In genomic region chr2:75512455-75513212, GRCh38 we compare ENCODE assay signal across 24 cellular contexts. TPM values are rescaled to one million over a fixed set of nuclear protein-coding genes. Genes with fewer than 3 reads are reported as not detected.
"Had no signal": no experiment of that assay in that cellular context is flagged by ENCODE, and none has a peak within 500 bp of the region (broad histone marks: within the 10 kb centered on the region; RNA-seq: fewer than 3 reads in every experiment).

No MANE protein-coding gene starts in this region.

- H2AFZ ChIP-seq: hepatocyte, parathyroid adenoma had no signal

- H3K4me3 Mint-ChIP-seq: endodermal cell; naive B cell; nephron; stimulated activated naive B cell treated with anti-CD40 and anti-IgM and Interleukin-4, amounts not matched to agents 10 μg/mL and 1 μg/mL and 100 μg/mL, for 72 hours; stimulated activated naive CD8-positive, alpha-beta T cell treated with anti-CD3 and anti-CD28 coated beads, Interleukin-15, amount 100 ng/mL, for 72 hours had no signal

- H3K27me3 Mint-ChIP-seq: stimulated activated naive CD8-positive, alpha-beta T cell treated with anti-CD3 and anti-CD28 coated beads, Interleukin-15, amount 100 ng/mL, for 72 hours had no signal

- H3K4me3 ChIP-seq: coronary artery, hepatocyte, left ventricle myocardium inferior, lower lobe of right lung, psoas muscle, testis, transverse colon had no signal

- H3K4me2 ChIP-seq: hepatocyte had no signal

- H3K9ac ChIP-seq: parathyroid adenoma had no signal

- H3K79me2 ChIP-seq: parathyroid adenoma had no signal

- H3K36me3 ChIP-seq: lower lobe of right lung, transverse colon had no signal

- H3K4me1 Mint-ChIP-seq: endodermal cell; naive B cell; stimulated activated naive B cell treated with anti-CD40 and anti-IgM and Interleukin-4, amounts not matched to agents 10 μg/mL and 1 μg/mL and 100 μg/mL, for 72 hours; stimulated activated naive CD8-positive, alpha-beta T cell treated with anti-CD3 and anti-CD28 coated beads, Interleukin-15, amount 100 ng/mL, for 72 hours had no signal

- H3K27ac Mint-ChIP-seq: endodermal cell; naive B cell; nephron; stimulated activated naive B cell treated with anti-CD40 and anti-IgM and Interleukin-4, amounts not matched to agents 10 μg/mL and 1 μg/mL and 100 μg/mL, for 72 hours; stimulated activated naive CD8-positive, alpha-beta T cell treated with anti-CD3 and anti-CD28 coated beads, Interleukin-15, amount 100 ng/mL, for 72 hours had no signal

- H3K27ac ChIP-seq: coronary artery, hepatocyte, left ventricle myocardium inferior, lower lobe of right lung, parathyroid adenoma, psoas muscle, testis, transverse colon had no signal

- FAIRE-seq: kidney had no signal

- H3K27me3 ChIP-seq: hepatocyte, testis, transverse colon had no signal

- ATAC-seq: left cardiac atrium; lower lobe of right lung; psoas muscle; sciatic nerve; stimulated activated naive B cell treated with anti-CD40 and anti-IgM and Interleukin-4, amounts not matched to agents 10 μg/mL and 1 μg/mL and 100 μg/mL, for 72 hours; stimulated activated naive CD8-positive, alpha-beta T cell treated with anti-CD3 and anti-CD28 coated beads, Interleukin-15, amount 100 ng/mL, for 72 hours had no signal

- DNase-seq: effector CD4-positive, alpha-beta T cell; endodermal cell; foreskin melanocyte; head of caudate nucleus; kidney; left cardiac atrium; left ventricle myocardium inferior; lower lobe of right lung; mesenchymal stem cell; naive B cell; occipital lobe; psoas muscle; retina; stimulated activated CD4-positive, alpha-beta T cell treated with anti-CD3 and anti-CD28 coated beads, Interleukin-2, amount 100 ng/mL, for 24 hours; stimulated activated CD4-positive, alpha-beta T cell treated with anti-CD3 and anti-CD28 coated beads, Interleukin-4, amount 100 ng/mL, for 4 hours; stimulated activated naive B cell treated with anti-CD40 and anti-IgM and Interleukin-4, amounts not matched to agents 10 μg/mL and 1 μg/mL and 100 μg/mL, for 72 hours; stimulated activated naive CD8-positive, alpha-beta T cell treated with anti-CD3 and anti-CD28 coated beads, Interleukin-15, amount 100 ng/mL, for 72 hours; testis; transverse colon had no signal

- H3K4me1 ChIP-seq: left ventricle myocardium inferior, parathyroid adenoma, psoas muscle, testis, transverse colon had no signal

- H3K9me3 ChIP-seq: testis had no signal

RNA-seq across cellular contexts. Expression of gene EVA1A, which starts 48.1 kb away (rescaled TPM):
- total RNA-seq: transverse colon had no signal
